Comparison of ENCODE assay signal across 18 cellular contexts in the genomic region with DNA sequence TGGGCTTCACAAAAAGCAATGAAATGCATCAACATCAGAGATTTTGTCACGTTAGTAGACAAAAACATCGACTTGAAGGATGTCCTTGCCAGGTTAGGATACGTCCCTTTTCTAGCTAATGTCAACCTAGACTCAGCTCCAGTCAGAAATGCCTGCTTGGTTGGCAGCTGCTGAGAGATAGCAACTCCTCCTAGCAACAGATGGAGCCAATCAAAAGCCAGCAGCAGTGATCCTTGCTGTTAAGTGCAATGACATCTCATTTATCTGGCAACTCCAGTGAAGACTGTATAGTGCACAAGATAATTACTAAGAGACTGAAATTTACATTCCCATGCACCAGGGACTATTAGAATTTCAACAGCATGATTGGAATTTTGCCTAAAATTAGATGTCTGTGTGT.
DNase-seq lines count a peak whose midpoint lies in the region; ATAC-seq and TF ChIP-seq lines count a peak whose summit lies in the region.
"Had no signal": no experiment of that assay in that cellular context is flagged by ENCODE, and none has a peak within 500 bp of the region (broad histone marks: within the 10 kb centered on the region; RNA-seq: fewer than 3 reads in every experiment).

No MANE protein-coding gene starts in this region.

- no peaks in the 10 kb centered on the region for H3K36me3 ChIP-seq in stomach
- H3K36me3 ChIP-seq: heart right ventricle, upper lobe of left lung had no signal

- ATAC-seq in left ventricle myocardium superior, result peak; percentile 76
- ATAC-seq in HG02970 (IDR thresholded peaks at IDR 0.05; ENCODE audit: low FRiP score, unreplicated experiment), result no peak

- H3K9me3 ChIP-seq in stomach, result no peaks in the 10 kb centered on the region
- H3K9me3 ChIP-seq: heart right ventricle, upper lobe of left lung had no signal

- no peak overlapping the region for H3K27ac ChIP-seq in stomach
- H3K27ac ChIP-seq: heart right ventricle, upper lobe of left lung had no signal

- TF ChIP-seq EP300 in stomach (IDR thresholded peaks at IDR 0.05), result no peak

- peak; percentile 3 for DNase-seq in Caki2 (ENCODE audit: low read depth)
- peak; percentile 7 for DNase-seq in ELR (ENCODE audit: low read depth)
- peak; percentile 96 for DNase-seq in NCI-H82 (lab: John Stamatoyannopoulos, UW)
- DNase-seq in left ventricle myocardium superior, result no peak
- no peak for DNase-seq in T-helper 9 cell
- no peak for DNase-seq in EL
- no peak for DNase-seq in stomach
- DNase-seq: activated CD4-positive, CD25-positive, alpha-beta regulatory T cell treated with anti-CD3 and anti-CD28 coated beads, Interleukin-2, amount 50 U/mL, for 72 hours; central memory CD4-positive, alpha-beta T cell; DMS79; effector CD8-positive, alpha-beta T cell; heart right ventricle; Karpas-422; NCI-H1417 treated with DMSO at 0.1 percent for 48 hours; NK-92 treated with Interleukin-12 subunit alpha and Interleukin-12 subunit beta, amount 100 ng/mL, for 24 hours; stimulated activated naive CD4-positive, alpha-beta T cell; upper lobe of left lung had no signal

- intact Hi-C loops in left ventricle myocardium superior (cut with micrococcal nuclease) (no loop called here), stomach (cut with DNase I; ENCODE audit: low total_unique reads) (no loop called here)

- in situ Hi-C loops in Caki2 (cut with HindIII; ENCODE audit: low pct_unique_long_range_greater_than_20kb, low sequenced_read_pairs), result no loop called here

- no peak overlapping the region for H3K4me3 ChIP-seq in stomach
- H3K4me3 ChIP-seq: heart right ventricle, upper lobe of left lung had no signal

- no peak for TF ChIP-seq CTCF in stomach (IDR thresholded peaks at IDR 0.05)

- no peak for TF ChIP-seq POLR2A in stomach (IDR thresholded peaks at IDR 0.05)

- H3K27me3 ChIP-seq in stomach, result no peaks in the 10 kb centered on the region
- H3K27me3 ChIP-seq: heart right ventricle, upper lobe of left lung had no signal

- H3K4me1 ChIP-seq in stomach, result no peaks in the 10 kb centered on the region
- H3K4me1 ChIP-seq: upper lobe of left lung had no signal

- 54 to 58% (median 56%) methylated on average over 3 of the region's 3 CpGs for WGBS in stomach, 5 donors

Comparison
In these comparisons a context has a peak if more than half of its experiments do, and no peak if none do; other contexts are left out.
1. DNase-seq: peak in Caki2 (single experiment), ELR (single experiment) and NCI-H82 (single experiment); none in left ventricle myocardium superior (single experiment), T-helper 9 cell (single experiment), EL (single experiment) and stomach (single experiment).